8 cellular contexts compared by ENCODE assay signal in the genomic region with DNA sequence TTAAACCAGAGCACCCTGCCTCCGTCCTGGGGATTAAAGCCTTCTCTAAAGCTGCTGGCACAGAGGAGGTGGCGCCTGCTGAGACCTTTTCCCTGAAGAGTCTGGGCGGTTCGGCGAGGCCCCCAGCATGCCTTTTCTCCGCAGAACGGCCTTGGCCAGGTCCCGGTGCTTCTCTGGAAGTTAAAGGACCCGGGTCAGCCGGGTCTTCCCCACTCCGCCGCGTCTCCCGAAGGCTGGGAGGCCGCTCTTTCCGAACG. TPM values are rescaled to one million over a fixed set of nuclear protein-coding genes. Genes with fewer than 3 reads are reported as not detected.
A peak's percentile ranks its signal among the peaks of the same experiment; 100 is the strongest.
DNase-seq lines count a peak whose midpoint lies in the region; ATAC-seq and TF ChIP-seq lines count a peak whose summit lies in the region.

No MANE protein-coding gene starts in this region.

- 3% methylated on average over 5 of the region's 17 CpGs for WGBS in suprapubic skin

- TF ChIP-seq POLR2A in suprapubic skin (IDR thresholded peaks at IDR 0.05) = no peak

- in situ Hi-C loops in GM13976 (cut with MboI; ENCODE audit: low sequenced_read_pairs, unreplicated experiment) = no loop called here

- H3K27me3 ChIP-seq in RWPE2 (ENCODE audit: insufficient read depth, poor library complexity, severe bottlenecking) = no peaks in the 10 kb centered on the region
- no peaks in the 10 kb centered on the region for H3K27me3 ChIP-seq in colonic mucosa
- no peaks in the 10 kb centered on the region for H3K27me3 ChIP-seq in lower lobe of right lung (ENCODE audit: low read depth)
- no peaks in the 10 kb centered on the region for H3K27me3 ChIP-seq in suprapubic skin

- TF ChIP-seq CTCF in HFF-Myc (IDR thresholded peaks at IDR 0.05; ENCODE audit: low read depth, low read length, missing control alignments) (no peak), RWPE2 (IDR thresholded peaks at IDR 0.05; ENCODE audit: poor library complexity, severe bottlenecking) (no peak), colonic mucosa (IDR thresholded peaks at IDR 0.05) (no peak), lower lobe of right lung (IDR thresholded peaks at IDR 0.05) (no peak), suprapubic skin (IDR thresholded peaks at IDR 0.05) (no peak), GM13976 (IDR thresholded peaks at IDR 0.05; ENCODE audit: borderline replicate concordance, control extremely low read depth, extremely low read depth, insufficient read depth, missing control alignments) (no peak)

- peak overlapping the region; percentile 91 to 95 for H3K9ac ChIP-seq in colonic mucosa (ENCODE audit: low read depth in 2 of 2, low read length in 2 of 2)

- peak; percentile 38 for ATAC-seq in RWPE2 (ENCODE audit: low read depth)
- ATAC-seq in lower lobe of right lung = peak; percentile 46 to 61

- TF ChIP-seq EP300 in suprapubic skin (IDR thresholded peaks at IDR 0.05) = no peak

- DNase-seq in ELF-1 (ENCODE audit: low read depth, low spot score) = peak; percentile 63
- no peak for DNase-seq in HFF-Myc (ENCODE audit: extremely low read depth, low read depth)
- no peak for DNase-seq in RWPE2 (ENCODE audit: low spot score)
- peak; percentile 58 for DNase-seq in colonic mucosa
- DNase-seq in lower lobe of right lung = peak; percentile 61
- peak in 1 of 2 donors; percentile 71 for DNase-seq in suprapubic skin (ENCODE audit: low spot score in 2 of 2)
- no peak for DNase-seq in GM13976 (ENCODE audit: low spot score)
- DNase-seq in cerebellar nuclear complex (lab: John Stamatoyannopoulos, UW) = no peak

- peak overlapping the region; percentile 55 for H3K27ac ChIP-seq in RWPE2 (ENCODE audit: poor library complexity, severe bottlenecking)
- peak overlapping the region; percentile 95 for H3K27ac ChIP-seq in colonic mucosa
- H3K27ac ChIP-seq in lower lobe of right lung = peak overlapping the region; percentile 95
- H3K27ac ChIP-seq in suprapubic skin = peak overlapping the region; percentile 96

- H3K4me1 ChIP-seq in RWPE2 (ENCODE audit: insufficient read depth, poor library complexity, severe bottlenecking) (peaks cover 4% of the 10 kb centered on the region), colonic mucosa (peaks cover 8% of the 10 kb centered on the region), lower lobe of right lung (peaks cover 43% of the 10 kb centered on the region), suprapubic skin (peaks cover 30% of the 10 kb centered on the region)

- H3K36me3 ChIP-seq in RWPE2 (ENCODE audit: low read depth) (peaks cover 39% of the 10 kb centered on the region), colonic mucosa (peaks cover 3% of the 10 kb centered on the region), lower lobe of right lung (peaks cover 38% of the 10 kb centered on the region), suprapubic skin (peaks cover 28% of the 10 kb centered on the region)

- no peaks in the 10 kb centered on the region for H3K9me3 ChIP-seq in RWPE2 (ENCODE audit: severe bottlenecking)
- no peaks in the 10 kb centered on the region for H3K9me3 ChIP-seq in colonic mucosa
- H3K9me3 ChIP-seq in lower lobe of right lung = no peaks in the 10 kb centered on the region
- no peaks in the 10 kb centered on the region for H3K9me3 ChIP-seq in suprapubic skin

- intact Hi-C loops in colonic mucosa (cut with DNase I) (no loop called here), lower lobe of right lung (cut with DNase I) (no loop called here)

- peak overlapping the region; percentile 84 for H3K4me3 ChIP-seq in HFF-Myc (replicated peaks; ENCODE audit: low read depth, low read length)
- H3K4me3 ChIP-seq in RWPE2 (ENCODE audit: severe bottlenecking) = peak overlapping the region; percentile 94
- H3K4me3 ChIP-seq in colonic mucosa = peak overlapping the region; percentile 84
- peak overlapping the region; percentile 98 for H3K4me3 ChIP-seq in lower lobe of right lung
- peak overlapping the region; percentile 99 for H3K4me3 ChIP-seq in suprapubic skin

RNA-seq across cellular contexts. Expression of a gene that starts 0.5 kb away (rescaled TPM):
- total RNA-seq in colonic mucosa (10 to 100 TPM; 44.7 to 54.2 TPM), lower lobe of right lung (92.2 TPM), suprapubic skin (10 to 100 TPM; 49.4 to 96.2 (median 68.0) TPM)

RNA-seq across cellular contexts. Expression of a gene that starts 16.3 kb away (rescaled TPM):
- 10 to 100 TPM; 50.7 to 68.0 TPM for total RNA-seq in colonic mucosa
- total RNA-seq in lower lobe of right lung = 29.4 TPM
- 10 to 100 TPM; 17.1 to 59.2 (median 41.4) TPM for total RNA-seq in suprapubic skin

RNA-seq across cellular contexts. Expression of a gene that starts 31.8 kb away (rescaled TPM):
- total RNA-seq in colonic mucosa = 100 to 1,000 TPM; 563 to 623 TPM
- 134 TPM for total RNA-seq in lower lobe of right lung
- total RNA-seq in suprapubic skin = 100 to 1,000 TPM; 114 to 130 (median 122) TPM

RNA-seq across cellular contexts. Expression of a gene that starts 33.0 kb away (rescaled TPM):
- total RNA-seq in colonic mucosa = 100 to 1,000 TPM; 152 to 204 TPM
- 122 TPM for total RNA-seq in lower lobe of right lung
- 100 to 1,000 TPM in 2 of 4 donors, 10 to 100 TPM in 2; 82.7 to 120 (median 102) TPM for total RNA-seq in suprapubic skin

RNA-seq across cellular contexts. Expression of a gene that starts 50.5 kb away (rescaled TPM):
- total RNA-seq in colonic mucosa (10 to 100 TPM in 1 of 2 donors, 1 to 10 TPM in 1; 7.8 to 25.5 TPM), lower lobe of right lung (17.0 TPM), suprapubic skin (1 to 10 TPM; 3.5 to 7.8 (median 6.1) TPM)

Comparison
In these comparisons a context has a peak if more than half of its experiments do, and no peak if none do; other contexts are left out.
1. DNase-seq: peak in ELF-1 (single experiment), colonic mucosa (single experiment) and lower lobe of right lung (single experiment); none in HFF-Myc (single experiment), RWPE2 (single experiment), GM13976 (single experiment) and cerebellar nuclear complex (0 of 2).
2. Peak in every context shown above with its lines, with median percentiles within 50 percentile points of each other: H3K4me3 ChIP-seq and H3K27ac ChIP-seq.